Comparison of ENCODE assay signal across 10 cellular contexts in genomic region chr10:72316386-72316700, GRCh38. TPM values are rescaled to one million over a fixed set of nuclear protein-coding genes. Genes with fewer than 3 reads are reported as not detected.
DNase-seq lines count a peak whose midpoint lies in the region; TF ChIP-seq lines count a peak whose summit lies in the region.
"Had no signal": no experiment of that assay in that cellular context is flagged by ENCODE, and none has a peak within 500 bp of the region (broad histone marks: within the 10 kb centered on the region; RNA-seq: fewer than 3 reads in every experiment).

No MANE protein-coding gene starts in this region.

- WGBS in mesenchymal stem cell, result 82% methylated on average over 2 of the region's 3 CpGs

- H3K4me1 Mint-ChIP-seq in activated naive CD4-positive, alpha-beta T cell treated with anti-CD3 and anti-CD28 coated beads for 36 hours (ENCODE audit: low read depth), result peaks cover 63% of the 10 kb centered on the region
- peaks cover 32% of the 10 kb centered on the region for H3K4me1 Mint-ChIP-seq in type B pancreatic cell (ENCODE audit: unreplicated experiment)

- H2AK5ac ChIP-seq in mesenchymal stem cell (ENCODE audit: low read length, severe bottlenecking), result peak overlapping the region; percentile 13

- H3K9me3 ChIP-seq in ascending aorta (no peaks in the 10 kb centered on the region), mesenchymal stem cell (ENCODE audit: control insufficient read depth, low read length) (no peaks in the 10 kb centered on the region)

- H3K4me2 ChIP-seq in mesenchymal stem cell (ENCODE audit: low read length, poor library complexity, severe bottlenecking), result no peak overlapping the region

- no peaks in the 10 kb centered on the region for H3K9me3 Mint-ChIP-seq in activated naive CD4-positive, alpha-beta T cell treated with anti-CD3 and anti-CD28 coated beads for 36 hours
- H3K9me3 Mint-ChIP-seq in type B pancreatic cell, result no peaks in the 10 kb centered on the region

- no peaks in the 10 kb centered on the region for H3K27me3 Mint-ChIP-seq in activated naive CD4-positive, alpha-beta T cell treated with anti-CD3 and anti-CD28 coated beads for 36 hours (ENCODE audit: low read depth)
- H3K27me3 Mint-ChIP-seq in type B pancreatic cell, result peaks cover 2% of the 10 kb centered on the region

- H3K4me3 Mint-ChIP-seq in activated naive CD4-positive, alpha-beta T cell treated with anti-CD3 and anti-CD28 coated beads for 36 hours, result no peak overlapping the region
- no peak overlapping the region for H3K4me3 Mint-ChIP-seq in type B pancreatic cell

- no peak overlapping the region for H2AFZ ChIP-seq in mesenchymal stem cell (ENCODE audit: low read depth, low read length)

- H3K4me3 ChIP-seq in ascending aorta (no peak overlapping the region), mesenchymal stem cell (ENCODE audit: insufficient read depth in 1 of 2, low read depth in 1 of 2, low read length in 2 of 2) (no peak overlapping the region)

- H2BK5ac ChIP-seq in mesenchymal stem cell (ENCODE audit: low read depth, low read length, poor library complexity, severe bottlenecking), result no peak overlapping the region

- no peak overlapping the region for H2BK120ac ChIP-seq in mesenchymal stem cell (ENCODE audit: low read depth, low read length)

- H2BK12ac ChIP-seq in mesenchymal stem cell (ENCODE audit: low read length in 2 of 2), result peak overlapping the region; percentile 70 to 87

- no peaks in the 10 kb centered on the region for H3K27me3 ChIP-seq in ascending aorta
- H3K27me3 ChIP-seq in mesenchymal stem cell (ENCODE audit: control insufficient read depth in 1 of 2, insufficient read depth in 1 of 2, low read length in 2 of 2), result no peaks in the 10 kb centered on the region

- intact Hi-C loops in activated naive CD4-positive, alpha-beta T cell treated with anti-CD3 and anti-CD28 coated beads for 36 hours (cut with micrococcal nuclease), result no loop called here
- intact Hi-C loops in ascending aorta (cut with DNase I), result loop anchor here (5.0 kb wide), 2 partner anchors 39 to 99 kb away; partner anchors contain the start of genes ANAPC16 and ASCC1

- DNase-seq in activated naive CD4-positive, alpha-beta T cell treated with anti-CD3 and anti-CD28 coated beads for 36 hours, result no peak
- DNase-seq in activated naive CD4-positive, alpha-beta T cell treated with Interleukin-2 at 50 U/mL for 16 hours, result no peak
- DNase-seq in ascending aorta (ENCODE audit: low spot score in 2 of 2) (no peak), mesenchymal stem cell (no peak), type B pancreatic cell (ENCODE audit: extremely low spot score, unreplicated experiment) (no peak), hepatic stellate cell (ENCODE audit: low spot score) (no peak), NCI-H2196 treated with DMSO at 0.1 percent for 48 hours (lab: John Stamatoyannopoulos, UW; ENCODE audit: unreplicated experiment) (no peak), EL (no peak)
- DNase-seq: activated CD4-positive, alpha-beta T cell treated with anti-CD3 and anti-CD28 coated beads for 1 hour; NCI-H748 treated with DMSO at 0.1 percent for 48 hours had no signal

- peak overlapping the region; percentile 25 for H4K91ac ChIP-seq in mesenchymal stem cell (ENCODE audit: low read length)

- H2BK15ac ChIP-seq in mesenchymal stem cell (ENCODE audit: low read depth, poor library complexity, severe bottlenecking), result peak overlapping the region; percentile 75

- peaks cover 9% of the 10 kb centered on the region for H3K36me3 Mint-ChIP-seq in activated naive CD4-positive, alpha-beta T cell treated with anti-CD3 and anti-CD28 coated beads for 36 hours (ENCODE audit: low read depth)
- no peaks in the 10 kb centered on the region for H3K36me3 Mint-ChIP-seq in type B pancreatic cell

- H3K9ac ChIP-seq in mesenchymal stem cell (ENCODE audit: low read length), result no peak overlapping the region

- H3K36me3 ChIP-seq in ascending aorta (no peaks in the 10 kb centered on the region), mesenchymal stem cell (ENCODE audit: control insufficient read depth in 1 of 2, insufficient read depth in 2 of 2, low read depth in 1 of 2, low read length in 2 of 2) (no peaks in the 10 kb centered on the region)

- H3K4me1 ChIP-seq in ascending aorta (peaks cover 21 to 44% of the 10 kb centered on the region in 2 donors), mesenchymal stem cell (ENCODE audit: control insufficient read depth, insufficient read depth, low read depth, low read length) (peaks cover 23% of the 10 kb centered on the region)

- peak overlapping the region; percentile 91 for H3K27ac Mint-ChIP-seq in activated naive CD4-positive, alpha-beta T cell treated with anti-CD3 and anti-CD28 coated beads for 36 hours
- peak overlapping the region; percentile 24 for H3K27ac Mint-ChIP-seq in type B pancreatic cell

- no peak overlapping the region for H3K23ac ChIP-seq in mesenchymal stem cell (ENCODE audit: low read length in 2 of 2)

- H3K4ac ChIP-seq in mesenchymal stem cell (ENCODE audit: low read depth in 1 of 2, low read length in 2 of 2), result peak overlapping the region; percentile 41 to 77

- no peaks in the 10 kb centered on the region for H3K79me1 ChIP-seq in mesenchymal stem cell (replicated peaks; ENCODE audit: low read length, poor library complexity, severe bottlenecking)

- H3K18ac ChIP-seq in mesenchymal stem cell (ENCODE audit: low read depth in 1 of 2, low read length in 2 of 2), result peak overlapping the region; percentile 48 to 71

- CTCF ChIA-PET in activated naive CD4-positive, alpha-beta T cell treated with anti-CD3 and anti-CD28 coated beads for 36 hours (lab: Charles Lee), result interaction anchor here (1.2 to 2.1 kb wide), 5 partner anchors 8 to 41 kb away, joined by 3 to 9 read pairs (median 5); no protein-coding TSS in a partner anchor

- H4K8ac ChIP-seq in mesenchymal stem cell (ENCODE audit: low read length), result peak overlapping the region; percentile 19

- no peak overlapping the region for H3K14ac ChIP-seq in mesenchymal stem cell (ENCODE audit: low read length in 2 of 2)

- H3K27ac ChIP-seq in ascending aorta (peak overlapping the region; percentile 61 to 72), mesenchymal stem cell (ENCODE audit: low read length, poor library complexity, severe bottlenecking) (no peak overlapping the region)

- no peak for TF ChIP-seq CTCF in ascending aorta (IDR thresholded peaks at IDR 0.05)
- no peak for TF ChIP-seq CTCF in type B pancreatic cell (conservative IDR thresholded peaks at IDR 0.05)

RNA-seq across cellular contexts. Expression of gene DNAJB12, which starts 38.4 kb away (rescaled TPM):
- 10 to 100 TPM; 13.7 to 14.1 TPM for total RNA-seq in activated naive CD4-positive, alpha-beta T cell treated with anti-CD3 and anti-CD28 coated beads for 36 hours
- 46.1 TPM for total RNA-seq in ascending aorta
- polyA plus RNA-seq in mesenchymal stem cell (2013, experiment 1 of 2), result 28.6 TPM
- polyA plus RNA-seq in mesenchymal stem cell (2013, experiment 2 of 2), result 27.7 TPM
- total RNA-seq in type B pancreatic cell (ENCODE audit: low replicate concordance), result 30.6 and 34.3 TPM in 2 replicates

RNA-seq across cellular contexts. Expression of gene DDIT4, which starts 42.6 kb away (rescaled TPM):
- 100 to 1,000 TPM; 684 to 689 TPM for total RNA-seq in activated naive CD4-positive, alpha-beta T cell treated with anti-CD3 and anti-CD28 coated beads for 36 hours
- 394 TPM for total RNA-seq in ascending aorta
- polyA plus RNA-seq in mesenchymal stem cell (2013, experiment 1 of 2), result 109 TPM
- 107 TPM for polyA plus RNA-seq in mesenchymal stem cell (2013, experiment 2 of 2)
- total RNA-seq in type B pancreatic cell (ENCODE audit: low replicate concordance), result 95.9 and 130 TPM in 2 replicates
